17 cellular contexts compared by ENCODE assay signal in genomic region chr21:39141502-39141901, GRCh38. TPM values are rescaled to one million over a fixed set of nuclear protein-coding genes. Genes with fewer than 3 reads are reported as not detected.
DNase-seq lines count a peak whose midpoint lies in the region; ATAC-seq, FAIRE-seq and TF ChIP-seq lines count a peak whose summit lies in the region.
"Had no signal": no experiment of that assay in that cellular context is flagged by ENCODE, and none has a peak within 500 bp of the region (broad histone marks: within the 10 kb centered on the region; RNA-seq: fewer than 3 reads in every experiment).

No MANE protein-coding gene starts in this region.

- no peaks in the 10 kb centered on the region for H3K9me2 ChIP-seq in Karpas-422 (replicated peaks; ENCODE audit: insufficient read depth, low read length)

- H3K4me2 ChIP-seq in mesenchymal stem cell (ENCODE audit: low read length, poor library complexity, severe bottlenecking) (no peak overlapping the region), Karpas-422 (ENCODE audit: low read depth, low read length, poor library complexity, severe bottlenecking) (no peak overlapping the region)
- H3K4me2 ChIP-seq: hepatocyte had no signal

- H3K14ac ChIP-seq in mesenchymal stem cell (ENCODE audit: low read length in 2 of 2), result no peak overlapping the region

- FAIRE-seq in H54 (lab: Jason Lieb, UNC), result no peak
- FAIRE-seq: RCC 7860 had no signal

- no peak overlapping the region for H3K4ac ChIP-seq in mesenchymal stem cell (ENCODE audit: low read depth in 1 of 2, low read length in 2 of 2)

- no peak overlapping the region for H2AK5ac ChIP-seq in mesenchymal stem cell (ENCODE audit: low read length, severe bottlenecking)

- TF ChIP-seq CTCF in upper lobe of left lung (IDR thresholded peaks at IDR 0.05), result no peak
- no peak for TF ChIP-seq CTCF in endothelial cell (IDR thresholded peaks at IDR 0.05; ENCODE audit: unreplicated experiment)

- no peak overlapping the region for H4K8ac ChIP-seq in mesenchymal stem cell (ENCODE audit: low read length)

- H2BK12ac ChIP-seq in mesenchymal stem cell (ENCODE audit: low read length in 2 of 2), result no peak overlapping the region

- H2BK120ac ChIP-seq in mesenchymal stem cell (ENCODE audit: low read depth, low read length), result no peak overlapping the region

- H2AFZ ChIP-seq in mesenchymal stem cell (ENCODE audit: low read depth, low read length) (no peak overlapping the region), Karpas-422 (ENCODE audit: low read length) (no peak overlapping the region)
- H2AFZ ChIP-seq: hepatocyte had no signal

- H3K79me2 ChIP-seq in Karpas-422 (ENCODE audit: low read length), result no peaks in the 10 kb centered on the region
- H3K79me2 ChIP-seq: hepatocyte had no signal

- H3K36me3 Mint-ChIP-seq in endothelial cell (ENCODE audit: low read depth, unreplicated experiment), result peaks cover 2% of the 10 kb centered on the region
- H3K36me3 Mint-ChIP-seq: activated naive CD4-positive, alpha-beta T cell treated with anti-CD3 and anti-CD28 coated beads, Interleukin-2, amount 50 U/mL, for 24 hours had no signal

- H3K4me3 Mint-ChIP-seq in endothelial cell (ENCODE audit: unreplicated experiment), result no peak overlapping the region
- H3K4me3 Mint-ChIP-seq: activated naive CD4-positive, alpha-beta T cell treated with anti-CD3 and anti-CD28 coated beads, Interleukin-2, amount 50 U/mL, for 24 hours; T-helper 1 cell treated with Interleukin-12 subunit alpha and Interleukin-12 subunit beta and Interleukin-4 antibody, amounts not matched to agents 30 μg/mL and 1 μg/mL, for 36 hours had no signal

- H3K4me3 ChIP-seq in adipocyte (ENCODE audit: low read length) (no peak overlapping the region), mesenchymal stem cell (ENCODE audit: insufficient read depth in 1 of 2, low read depth in 1 of 2, low read length in 2 of 2) (no peak overlapping the region), Karpas-422 (ENCODE audit: low read length) (no peak overlapping the region), upper lobe of left lung (no peak overlapping the region)
- H3K4me3 ChIP-seq: BLaER1 treated with 17β-estradiol and CSF1 and Interleukin-3, amounts not matched to agents 10 nM and 100 nM; hepatocyte; testis had no signal

- H3K36me3 ChIP-seq in adipocyte (ENCODE audit: control insufficient read depth, insufficient read depth, low read length, severe bottlenecking) (no peaks in the 10 kb centered on the region), mesenchymal stem cell (ENCODE audit: control insufficient read depth in 1 of 2, insufficient read depth in 2 of 2, low read depth in 1 of 2, low read length in 2 of 2) (no peaks in the 10 kb centered on the region), Karpas-422 (ENCODE audit: insufficient read depth, low read length) (no peaks in the 10 kb centered on the region), upper lobe of left lung (no peaks in the 10 kb centered on the region)

- H3K27ac ChIP-seq in mesenchymal stem cell (ENCODE audit: low read length, poor library complexity, severe bottlenecking) (no peak overlapping the region), Karpas-422 (ENCODE audit: low read length) (no peak overlapping the region), upper lobe of left lung (no peak overlapping the region)
- H3K27ac ChIP-seq: BLaER1 treated with 17β-estradiol and CSF1 and Interleukin-3, amounts not matched to agents 10 nM and 100 nM; hepatocyte; testis had no signal

- no peak overlapping the region for H4K91ac ChIP-seq in mesenchymal stem cell (ENCODE audit: low read length)

- WGBS in mesenchymal stem cell, result 64% methylated on average over 3 of the region's 3 CpGs
- WGBS in upper lobe of left lung, 2 donors, result 63 to 76% methylated on average over 1 to 3 of the region's 3 CpGs

- TF ChIP-seq EP300 in upper lobe of left lung (IDR thresholded peaks at IDR 0.05), result no peak

- H2BK5ac ChIP-seq in mesenchymal stem cell (ENCODE audit: low read depth, low read length, poor library complexity, severe bottlenecking), result no peak overlapping the region

- DNase-seq in DMS53 (lab: John Stamatoyannopoulos, UW) (peak; percentile 87), NCI-H1694 treated with DMSO at 0.1 percent for 48 hours (lab: John Stamatoyannopoulos, UW) (peak; percentile 99), adipocyte (ENCODE audit: low read depth) (peak; percentile 8), mesenchymal stem cell (peak; percentile 59), H54 (ENCODE audit: insufficient read length, low spot score) (no peak), Karpas-422 (no peak), upper lobe of left lung (no peak), endothelial cell (ENCODE audit: low spot score) (no peak)
- DNase-seq: activated CD4-positive, CD25-positive, alpha-beta regulatory T cell treated with anti-CD3 and anti-CD28 coated beads, Interleukin-2, amount 50 U/mL, for 72 hours; central memory CD4-positive, alpha-beta T cell; NCI-H2227 treated with DMSO at 0.1 percent for 48 hours; testis had no signal

- no peak overlapping the region for H3K27ac Mint-ChIP-seq in endothelial cell (ENCODE audit: unreplicated experiment)
- H3K27ac Mint-ChIP-seq: activated naive CD4-positive, alpha-beta T cell treated with anti-CD3 and anti-CD28 coated beads, Interleukin-2, amount 50 U/mL, for 24 hours; T-helper 1 cell treated with Interleukin-12 subunit alpha and Interleukin-12 subunit beta and Interleukin-4 antibody, amounts not matched to agents 30 μg/mL and 1 μg/mL, for 36 hours had no signal

- H2BK15ac ChIP-seq in mesenchymal stem cell (ENCODE audit: low read depth, poor library complexity, severe bottlenecking), result no peak overlapping the region

- H3K9me3 ChIP-seq in adipocyte (ENCODE audit: control insufficient read depth, low read length), result peaks cover 16% of the 10 kb centered on the region
- peaks cover 17% of the 10 kb centered on the region for H3K9me3 ChIP-seq in mesenchymal stem cell (ENCODE audit: control insufficient read depth, low read length)
- H3K9me3 ChIP-seq in Karpas-422 (ENCODE audit: low read length), result no peaks in the 10 kb centered on the region
- no peaks in the 10 kb centered on the region for H3K9me3 ChIP-seq in upper lobe of left lung
- H3K9me3 ChIP-seq: testis had no signal

- ATAC-seq in upper lobe of left lung (ENCODE audit: low FRiP score in 2 of 2), result no peak

- peaks cover 5% of the 10 kb centered on the region for H3K9me3 Mint-ChIP-seq in endothelial cell (ENCODE audit: unreplicated experiment)
- H3K9me3 Mint-ChIP-seq: activated naive CD4-positive, alpha-beta T cell treated with anti-CD3 and anti-CD28 coated beads, Interleukin-2, amount 50 U/mL, for 24 hours had no signal

- TF ChIP-seq POLR2A in H54 (IDR thresholded peaks at IDR 0.05; ENCODE audit: low read depth, low read length) (no peak), upper lobe of left lung (IDR thresholded peaks at IDR 0.05) (no peak)

- H3K9ac ChIP-seq in adipocyte (ENCODE audit: low read length) (no peak overlapping the region), mesenchymal stem cell (ENCODE audit: low read length) (no peak overlapping the region), Karpas-422 (ENCODE audit: low read length) (no peak overlapping the region)
- H3K9ac ChIP-seq: BLaER1 treated with 17β-estradiol and CSF1 and Interleukin-3, amounts not matched to agents 10 nM and 100 nM had no signal

- H4K20me1 ChIP-seq in Karpas-422 (ENCODE audit: insufficient read depth, low read depth, low read length), result no peaks in the 10 kb centered on the region
- H4K20me1 ChIP-seq: BLaER1 treated with 17β-estradiol and CSF1 and Interleukin-3, amounts not matched to agents 10 nM and 100 nM had no signal

- peaks cover 10% of the 10 kb centered on the region for H3K4me1 ChIP-seq in adipocyte (ENCODE audit: control insufficient read depth, insufficient read depth, low read length)
- H3K4me1 ChIP-seq in mesenchymal stem cell (ENCODE audit: control insufficient read depth, insufficient read depth, low read depth, low read length), result peaks cover 10% of the 10 kb centered on the region
- no peaks in the 10 kb centered on the region for H3K4me1 ChIP-seq in Karpas-422 (ENCODE audit: low read length)
- H3K4me1 ChIP-seq in upper lobe of left lung, result peaks cover 0 to 2% (median 0%) of the 10 kb centered on the region in 4 donors

- H3K18ac ChIP-seq in mesenchymal stem cell (ENCODE audit: low read depth in 1 of 2, low read length in 2 of 2), result no peak overlapping the region

- peaks cover 4% of the 10 kb centered on the region for H3K27me3 Mint-ChIP-seq in endothelial cell (ENCODE audit: unreplicated experiment)
- H3K27me3 Mint-ChIP-seq: activated naive CD4-positive, alpha-beta T cell treated with anti-CD3 and anti-CD28 coated beads, Interleukin-2, amount 50 U/mL, for 24 hours had no signal

- peaks cover 3% of the 10 kb centered on the region for H3K27me3 ChIP-seq in adipocyte (replicated peaks; ENCODE audit: control insufficient read depth, insufficient read depth, low read length)
- peaks cover 0 to 22% of the 10 kb centered on the region in 2 experiments for H3K27me3 ChIP-seq in mesenchymal stem cell (ENCODE audit: control insufficient read depth in 1 of 2, insufficient read depth in 1 of 2, low read length in 2 of 2)
- no peaks in the 10 kb centered on the region for H3K27me3 ChIP-seq in Karpas-422 (ENCODE audit: low read length)
- H3K27me3 ChIP-seq in upper lobe of left lung, result no peaks in the 10 kb centered on the region
- H3K27me3 ChIP-seq: BLaER1 treated with 17β-estradiol and CSF1 and Interleukin-3, amounts not matched to agents 10 nM and 100 nM; hepatocyte; testis had no signal

- H3K23ac ChIP-seq in mesenchymal stem cell (ENCODE audit: low read length in 2 of 2), result no peak overlapping the region

- peaks cover 7% of the 10 kb centered on the region for H3K4me1 Mint-ChIP-seq in endothelial cell (ENCODE audit: unreplicated experiment)
- H3K4me1 Mint-ChIP-seq: activated naive CD4-positive, alpha-beta T cell treated with anti-CD3 and anti-CD28 coated beads, Interleukin-2, amount 50 U/mL, for 24 hours had no signal

- H3K79me1 ChIP-seq in mesenchymal stem cell (replicated peaks; ENCODE audit: low read length, poor library complexity, severe bottlenecking), result no peaks in the 10 kb centered on the region

RNA-seq across cellular contexts. Expression of gene PSMG1, which starts 41.7 kb away (rescaled TPM):
- polyA plus RNA-seq in mesenchymal stem cell (2013, experiment 1 of 2), result 93.2 TPM
- 96.5 TPM for polyA plus RNA-seq in mesenchymal stem cell (2013, experiment 2 of 2)
- total RNA-seq in Karpas-422 (2014; rRNA removed; shearing (Covaris generic); ENCODE audit: low replicate concordance), result 60.9 and 69.6 TPM in 2 replicates
- total RNA-seq in upper lobe of left lung (10 to 100 TPM in 4 of 6 donors, 1 to 10 TPM in 2; 6.1 to 24.6 (median 19.7) TPM), endothelial cell (ENCODE audit: unreplicated experiment) (36.8 TPM)

Comparison
In these comparisons a context has a peak if more than half of its experiments do, and no peak if none do; other contexts are left out.
1. DNase-seq: peak in DMS53 (single experiment), NCI-H1694 treated with DMSO at 0.1 percent for 48 hours (single experiment), adipocyte (single experiment) and mesenchymal stem cell (single experiment); none in H54 (single experiment), Karpas-422 (single experiment), upper lobe of left lung (0 of 2) and endothelial cell (single experiment).